Comparison of ENCODE assay signal across 12 cellular contexts in the genomic region with DNA sequence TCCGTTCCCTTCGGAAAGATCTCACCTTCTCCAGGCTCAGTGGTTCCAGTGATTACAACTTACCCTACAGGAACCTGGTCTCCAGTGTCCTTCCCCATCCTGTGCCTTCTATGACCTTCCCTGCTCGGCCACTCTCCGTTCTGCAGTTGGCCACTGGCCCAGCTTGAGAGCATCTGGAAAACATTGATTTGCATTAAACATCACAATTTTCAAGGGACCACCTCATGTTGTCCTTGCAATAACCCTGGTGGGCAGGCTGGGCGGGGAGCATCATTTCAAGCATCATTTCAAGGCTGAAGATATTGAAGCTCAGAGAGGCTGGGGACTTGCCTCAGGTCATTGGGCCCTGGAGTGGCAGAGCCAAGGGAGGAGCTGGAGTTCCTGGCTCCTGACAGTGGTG.
DNase-seq lines count a peak whose midpoint lies in the region; ATAC-seq and TF ChIP-seq lines count a peak whose summit lies in the region.
"Had no signal": no experiment of that assay in that cellular context is flagged by ENCODE, and none has a peak within 500 bp of the region (broad histone marks: within the 10 kb centered on the region; RNA-seq: fewer than 3 reads in every experiment).

No MANE protein-coding gene starts in this region.

- H3K27ac ChIP-seq in SK-N-SH (ENCODE audit: low read depth in 2 of 2, low read length in 1 of 2) (peak overlapping the region in 1 of 2 experiments; percentile 90; a peak in 2 of 4 replicates), fibroblast of lung (ENCODE audit: insufficient read depth, low read length) (peak overlapping the region; percentile 30), parathyroid adenoma (peak overlapping the region; percentile 63)
- H3K27ac ChIP-seq: BLaER1 treated with 17β-estradiol and CSF1 and Interleukin-3, amounts not matched to agents 10 nM and 100 nM; GM23248 had no signal

- H4K20me1 ChIP-seq in SK-N-SH (ENCODE audit: insufficient read depth) (no peaks in the 10 kb centered on the region), fibroblast of lung (ENCODE audit: control insufficient read depth, extremely low read depth, insufficient read depth, low read length) (no peaks in the 10 kb centered on the region)
- H4K20me1 ChIP-seq: BLaER1 treated with 17β-estradiol and CSF1 and Interleukin-3, amounts not matched to agents 10 nM and 100 nM had no signal

- in situ Hi-C loops in GM13976 (cut with MboI; ENCODE audit: low sequenced_read_pairs, unreplicated experiment), result no loop called here

- H3K9ac ChIP-seq in SK-N-SH (no peak overlapping the region), fibroblast of lung (ENCODE audit: insufficient read depth, low read length) (peak overlapping the region; percentile 18), parathyroid adenoma (no peak overlapping the region)
- H3K9ac ChIP-seq: BLaER1 treated with 17β-estradiol and CSF1 and Interleukin-3, amounts not matched to agents 10 nM and 100 nM; GM23248 had no signal

- POLR2A ChIA-PET in SK-N-SH (lab: Yijun Ruan, JAX), result interaction anchor here (0.6 to 2.0 kb wide), 4 partner anchors 66 to 79 kb away, joined by 3 to 7 read pairs (median 4); no protein-coding TSS in a partner anchor

- peak; percentile 36 for TF ChIP-seq RAD21 in SK-N-SH (IDR thresholded peaks at IDR 0.05; ENCODE audit: low read length)

- DNase-seq in SK-N-SH (peak; percentile 66), fibroblast of lung (ENCODE audit: low read depth in 2 of 2) (no peak), EL (no peak), sciatic nerve (ENCODE audit: low spot score) (no peak), GM13976 (ENCODE audit: low spot score) (no peak)
- DNase-seq: Calu3; CD8-positive, alpha-beta T cell; DND-41; GM23248; HCEC 1CT had no signal

- H3K9me3 ChIP-seq in SK-N-SH (no peaks in the 10 kb centered on the region), fibroblast of lung (ENCODE audit: control insufficient read depth, insufficient read depth, low read depth, low read length) (no peaks in the 10 kb centered on the region), parathyroid adenoma (ENCODE audit: control insufficient read depth, low read length) (no peaks in the 10 kb centered on the region)
- H3K9me3 ChIP-seq: BLaER1 treated with 17β-estradiol and CSF1 and Interleukin-3, amounts not matched to agents 10 nM and 100 nM had no signal

- intact Hi-C loops in sciatic nerve (cut with DNase I), result no loop called here

- H3K27me3 ChIP-seq in SK-N-SH (ENCODE audit: insufficient read depth) (no peaks in the 10 kb centered on the region), fibroblast of lung (ENCODE audit: control insufficient read depth, insufficient read depth, low read length) (no peaks in the 10 kb centered on the region), parathyroid adenoma (ENCODE audit: control insufficient read depth, insufficient read depth, low read length) (no peaks in the 10 kb centered on the region)
- H3K27me3 ChIP-seq: BLaER1 treated with 17β-estradiol and CSF1 and Interleukin-3, amounts not matched to agents 10 nM and 100 nM had no signal

- H3K36me3 ChIP-seq in SK-N-SH (replicated peaks in 1 of 2; ENCODE audit: control insufficient read depth in 1 of 2, insufficient read depth in 2 of 2, low read length in 1 of 2) (no peaks in the 10 kb centered on the region), fibroblast of lung (ENCODE audit: control insufficient read depth, insufficient read depth, low read length) (no peaks in the 10 kb centered on the region), parathyroid adenoma (ENCODE audit: control insufficient read depth, insufficient read depth, low read length) (no peaks in the 10 kb centered on the region)
- H3K36me3 ChIP-seq: BLaER1 treated with 17β-estradiol and CSF1 and Interleukin-3, amounts not matched to agents 10 nM and 100 nM had no signal

- H3K4me3 ChIP-seq in SK-N-SH (ENCODE audit: low read depth in 2 of 2, low read length in 1 of 2) (no peak overlapping the region), fibroblast of lung (replicated peaks in 1 of 4; ENCODE audit: control extremely low read depth in 1 of 4, insufficient read depth in 1 of 4, low read depth in 3 of 4, low read length in 4 of 4) (no peak overlapping the region), parathyroid adenoma (ENCODE audit: low read depth, low read length) (no peak overlapping the region)
- H3K4me3 ChIP-seq: BLaER1 treated with 17β-estradiol and CSF1 and Interleukin-3, amounts not matched to agents 10 nM and 100 nM; GM23248 had no signal

- no peaks in the 10 kb centered on the region for H3K9me2 ChIP-seq in SK-N-SH

- CTCF ChIA-PET in SK-N-SH (lab: Yijun Ruan, JAX), result interaction anchor here (0.6 to 2.4 kb wide), 8 partner anchors 10 to 167 kb away, joined by 3 to 6 read pairs (median 3); no protein-coding TSS in a partner anchor

- no peak overlapping the region for H2AFZ ChIP-seq in SK-N-SH (ENCODE audit: low read depth)
- no peak overlapping the region for H2AFZ ChIP-seq in fibroblast of lung (ENCODE audit: low read length)
- H2AFZ ChIP-seq in parathyroid adenoma, result no peak overlapping the region
- H2AFZ ChIP-seq: GM23248 had no signal

- H3K4me1 ChIP-seq in SK-N-SH (ENCODE audit: control insufficient read depth in 1 of 2, insufficient read depth in 2 of 2, low read depth in 1 of 2, low read length in 1 of 2) (peaks cover 0 to 32% of the 10 kb centered on the region in 2 experiments; a peak in 2 of 4 replicates), fibroblast of lung (ENCODE audit: control insufficient read depth, extremely low read depth, insufficient read depth, low read length) (peaks cover 16% of the 10 kb centered on the region), parathyroid adenoma (no peaks in the 10 kb centered on the region)

- peak in 1 of 2 experiments; percentile 77; a peak in 2 of 4 replicates for TF ChIP-seq EP300 in SK-N-SH (IDR thresholded peaks at IDR 0.05; ENCODE audit: borderline replicate concordance in 1 of 2, low read depth in 1 of 2, low read length in 1 of 2)

- no peak for TF ChIP-seq CTCF in SK-N-SH (IDR thresholded peaks at IDR 0.05)
- TF ChIP-seq CTCF in fibroblast of lung (conservative IDR thresholded peaks at IDR 0.05 in 1 of 2, IDR thresholded peaks at IDR 0.05 in 1 of 2; ENCODE audit: low read depth in 1 of 2, low read length in 2 of 2), result no peak
- no peak for TF ChIP-seq CTCF in parathyroid adenoma (IDR thresholded peaks at IDR 0.05)
- TF ChIP-seq CTCF in GM13976 (IDR thresholded peaks at IDR 0.05; ENCODE audit: borderline replicate concordance, control extremely low read depth, extremely low read depth, insufficient read depth, missing control alignments), result no peak

- ATAC-seq in sciatic nerve, result no peak
- ATAC-seq: CD8-positive, alpha-beta T cell had no signal

- WGBS in SK-N-SH (ENCODE audit: low lambda C conversion rate), result 85% methylated on average over 4 of the region's 5 CpGs

- no peaks in the 10 kb centered on the region for H3K79me2 ChIP-seq in SK-N-SH (ENCODE audit: insufficient read depth)
- H3K79me2 ChIP-seq in fibroblast of lung (ENCODE audit: control insufficient read depth, insufficient read depth, low read length), result no peaks in the 10 kb centered on the region
- no peaks in the 10 kb centered on the region for H3K79me2 ChIP-seq in parathyroid adenoma

- H3F3A ChIP-seq in SK-N-SH (replicated peaks; ENCODE audit: insufficient read depth), result no peaks in the 10 kb centered on the region

- no peak overlapping the region for H3K4me2 ChIP-seq in SK-N-SH
- H3K4me2 ChIP-seq in fibroblast of lung (ENCODE audit: extremely low read depth, insufficient read depth, low read length), result no peak overlapping the region
- no peak overlapping the region for H3K4me2 ChIP-seq in parathyroid adenoma (ENCODE audit: low read length)
- H3K4me2 ChIP-seq: BLaER1 treated with 17β-estradiol and CSF1 and Interleukin-3, amounts not matched to agents 10 nM and 100 nM had no signal

TF ChIP-seq in SK-N-SH, 30 proteins besides CTCF, POLR2A, EP300 and RAD21:
- TF ChIP-seq FOXJ3 (CRISPR knock-in tag; IDR thresholded peaks at IDR 0.05) (peak; percentile 70; the same call in 1 of the 2 replicates), CHD2 (IDR thresholded peaks at IDR 0.05; ENCODE audit: low read length, partially characterized antibody) (peak; percentile 19), GATA2 (CRISPR knock-in tag; IDR thresholded peaks at IDR 0.05) (peak; percentile 12), SMC3 (IDR thresholded peaks at IDR 0.05; ENCODE audit: low read depth, low read length) (no peak), TAF1 (IDR thresholded peaks at IDR 0.05; ENCODE audit: borderline replicate concordance, low read depth, low read length) (no peak), RCOR1 (IDR thresholded peaks at IDR 0.05; ENCODE audit: low read length) (peak; percentile 9; the same call in 1 of the 2 replicates), RXRA (IDR thresholded peaks at IDR 0.05; ENCODE audit: borderline replicate concordance, low read depth) (no peak)
